In the genomic region with DNA sequence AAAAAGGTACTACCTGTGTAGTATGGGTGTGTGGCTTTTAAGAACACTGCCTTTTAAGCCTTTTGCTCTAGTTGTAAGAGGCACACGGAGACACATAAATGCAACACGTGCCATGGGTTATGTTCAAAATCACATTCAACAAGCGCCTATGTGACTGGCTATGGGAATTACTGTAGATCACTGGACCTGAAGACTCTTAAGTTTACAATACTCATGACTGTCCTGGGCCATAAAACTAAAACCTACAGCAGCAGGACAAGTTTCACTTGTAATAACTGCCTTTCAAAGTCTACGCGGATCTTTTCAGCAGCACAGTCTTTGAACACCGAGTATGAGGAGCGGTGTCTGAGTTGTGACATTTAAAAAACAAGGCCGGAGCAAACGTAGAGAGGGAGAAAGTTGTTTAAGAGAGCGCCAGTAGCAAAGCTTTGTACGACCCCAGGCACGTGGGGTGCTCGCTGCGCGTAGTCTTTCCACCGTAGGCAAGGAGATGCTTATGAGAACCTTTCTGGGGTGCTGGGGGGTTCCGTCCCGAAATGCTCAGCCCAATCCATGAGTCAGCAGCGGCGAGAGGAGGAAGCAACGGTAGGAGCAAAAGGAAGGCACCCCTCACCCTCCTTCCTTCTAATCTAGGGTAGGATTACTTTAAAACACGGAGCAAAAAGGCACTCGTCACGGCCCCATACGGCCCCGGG, we compare ENCODE assay signal across 1 cellular context.
TF ChIP-seq lines count a peak whose summit lies in the region.

No MANE protein-coding gene starts in this region.

TF ChIP-seq in A549, 52 proteins besides CTCF, POLR2A, EP300 and RAD21 (continued from another document):
- TF ChIP-seq HOXB5 (CRISPR knock-in tag; IDR thresholded peaks at IDR 0.05) (no peak), ZFP36 (IDR thresholded peaks at IDR 0.05; ENCODE audit: borderline replicate concordance, partially characterized antibody) (no peak), CHD4 (IDR thresholded peaks at IDR 0.05; ENCODE audit: borderline replicate concordance) (no peak), JUNB (IDR thresholded peaks at IDR 0.05) (no peak), BHLHE40 (IDR thresholded peaks at IDR 0.05; ENCODE audit: low read depth, low read length) (no peak), SMC3 (IDR thresholded peaks at IDR 0.05) (no peak), CEBPB (IDR thresholded peaks at IDR 0.05) (no peak), EHF (CRISPR knock-in tag; IDR thresholded peaks at IDR 0.05) (no peak), NR3C1 (IDR thresholded peaks at IDR 0.05) (no peak), POLR2AphosphoS2 (conservative IDR thresholded peaks at IDR 0.05; ENCODE audit: low read length) (no peak), ZC3H11A (IDR thresholded peaks at IDR 0.05) (no peak), KDM5A (IDR thresholded peaks at IDR 0.05) (no peak), KDM1A (IDR thresholded peaks at IDR 0.05; ENCODE audit: low read depth) (no peak), HDAC2 (IDR thresholded peaks at IDR 0.05) (no peak)
- TF ChIP-seq, protein P1, sequence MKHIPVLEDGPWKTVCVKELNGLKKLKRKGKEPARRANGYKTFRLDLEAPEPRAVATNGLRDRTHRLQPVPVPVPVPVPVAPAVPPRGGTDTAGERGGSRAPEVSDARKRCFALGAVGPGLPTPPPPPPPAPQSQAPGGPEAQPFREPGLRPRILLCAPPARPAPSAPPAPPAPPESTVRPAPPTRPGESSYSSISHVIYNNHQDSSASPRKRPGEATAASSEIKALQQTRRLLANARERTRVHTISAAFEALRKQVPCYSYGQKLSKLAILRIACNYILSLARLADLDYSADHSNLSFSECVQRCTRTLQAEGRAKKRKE (CRISPR knock-in tag; IDR thresholded peaks at IDR 0.05; ENCODE audit: low read depth) = no peak
